1 cellular context compared by ENCODE assay signal in the genomic region with DNA sequence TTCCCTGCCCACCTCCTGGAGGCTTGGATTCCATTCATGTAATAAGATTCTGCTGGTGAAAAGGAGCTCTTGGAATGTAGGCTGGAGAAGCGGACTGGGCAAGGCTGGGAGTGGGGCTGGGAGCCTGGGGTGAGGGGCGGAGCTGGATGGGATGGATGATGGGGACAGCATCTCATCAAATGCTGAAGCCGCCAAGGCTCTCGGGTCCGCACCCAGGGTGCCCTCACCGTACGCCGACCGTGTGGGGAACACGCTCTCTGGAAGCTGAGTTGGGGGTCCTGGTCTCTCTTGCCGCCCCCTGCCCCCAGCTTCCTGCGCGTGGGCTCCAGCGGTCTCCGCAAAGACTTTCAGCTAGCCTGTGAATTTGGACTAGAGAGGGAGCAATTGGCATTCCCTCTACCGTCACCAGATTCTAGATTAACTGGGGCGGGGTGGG.
TF ChIP-seq lines count a peak whose summit lies in the region.

No MANE protein-coding gene starts in this region.

TF ChIP-seq in H1, 55 proteins besides CTCF, POLR2A, EP300 and RAD21:
- TF ChIP-seq ATF2 (IDR thresholded peaks at IDR 0.05; ENCODE audit: low read length) (no peak), TCF12 (IDR thresholded peaks at IDR 0.05; ENCODE audit: low read depth, low read length) (no peak), CREB1 (IDR thresholded peaks at IDR 0.05) (no peak), BACH1 (IDR thresholded peaks at IDR 0.05; ENCODE audit: low read length) (no peak), MAFK (IDR thresholded peaks at IDR 0.05; ENCODE audit: low read depth, low read length) (no peak), POLR2AphosphoS5 (IDR thresholded peaks at IDR 0.05; ENCODE audit: low read depth, low read length) (no peak), CBX5 (IDR thresholded peaks at IDR 0.05; ENCODE audit: low read depth, low read length) (no peak), SUZ12 (IDR thresholded peaks at IDR 0.05; ENCODE audit: low read length) (no peak), GABPA (IDR thresholded peaks at IDR 0.05; ENCODE audit: borderline replicate concordance, insufficient read depth, low read length) (no peak), SAP30 (IDR thresholded peaks at IDR 0.05; ENCODE audit: insufficient read depth, insufficient replicate concordance, low read length) (no peak), CTBP2 (IDR thresholded peaks at IDR 0.05; ENCODE audit: borderline replicate concordance, insufficient read depth, insufficient read length, low read length) (no peak), KDM4A (IDR thresholded peaks at IDR 0.05; ENCODE audit: low read depth, low read length, severe bottlenecking) (peak; percentile 16), TEAD4 (IDR thresholded peaks at IDR 0.05; ENCODE audit: low read depth, low read length) (peak; percentile 59; the same call in 1 of the 2 replicates), NRF1 (IDR thresholded peaks at IDR 0.05; ENCODE audit: low read depth, low read length) (no peak), SIN3A (conservative IDR thresholded peaks at IDR 0.05 in 1 of 2, IDR thresholded peaks at IDR 0.05 in 1 of 2; ENCODE audit: low read depth in 1 of 2, low read length in 2 of 2) (no peak)
- TF ChIP-seq, protein P1, sequence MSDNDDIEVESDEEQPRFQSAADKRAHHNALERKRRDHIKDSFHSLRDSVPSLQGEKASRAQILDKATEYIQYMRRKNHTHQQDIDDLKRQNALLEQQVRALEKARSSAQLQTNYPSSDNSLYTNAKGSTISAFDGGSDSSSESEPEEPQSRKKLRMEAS (IDR thresholded peaks at IDR 0.05) = no peak
- TF ChIP-seq, protein P2, sequence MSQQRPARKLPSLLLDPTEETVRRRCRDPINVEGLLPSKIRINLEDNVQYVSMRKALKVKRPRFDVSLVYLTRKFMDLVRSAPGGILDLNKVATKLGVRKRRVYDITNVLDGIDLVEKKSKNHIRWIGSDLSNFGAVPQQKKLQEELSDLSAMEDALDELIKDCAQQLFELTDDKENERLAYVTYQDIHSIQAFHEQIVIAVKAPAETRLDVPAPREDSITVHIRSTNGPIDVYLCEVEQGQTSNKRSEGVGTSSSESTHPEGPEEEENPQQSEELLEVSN (IDR thresholded peaks at IDR 0.05) = no peak
